Comparison of ENCODE assay signal across 16 cellular contexts in the genomic region with DNA sequence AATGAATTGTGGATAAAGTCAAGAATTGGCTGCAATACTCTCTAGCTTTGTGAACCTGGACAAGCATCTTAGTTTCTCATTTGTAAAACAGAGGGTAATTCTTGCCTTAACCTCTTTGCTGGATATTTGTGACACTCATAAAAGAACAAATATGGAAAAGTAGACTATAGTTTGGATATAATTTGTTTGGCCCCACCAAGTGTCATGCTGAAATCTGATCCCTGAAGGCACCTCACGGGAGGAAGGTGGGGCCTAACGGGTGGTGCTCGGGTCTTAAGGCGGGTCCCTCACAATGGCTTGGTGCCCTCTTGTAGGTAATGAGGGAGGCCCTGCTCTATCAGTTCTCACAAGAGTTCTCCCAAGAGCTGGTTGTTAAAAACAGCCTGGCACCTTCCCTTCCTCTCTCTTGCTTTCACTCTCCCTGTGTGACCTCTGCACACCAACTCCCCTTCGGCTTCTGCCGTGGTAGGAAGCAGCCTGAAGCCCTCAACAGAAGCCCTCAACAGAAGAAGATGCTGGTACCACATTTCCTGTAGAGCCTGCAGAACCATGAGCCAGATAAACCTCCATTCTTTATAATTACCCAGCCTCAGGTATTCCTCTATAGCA. TPM values are rescaled to one million over a fixed set of nuclear protein-coding genes. Genes with fewer than 3 reads are reported as not detected.
DNase-seq lines count a peak whose midpoint lies in the region; ATAC-seq and TF ChIP-seq lines count a peak whose summit lies in the region.
"Had no signal": no experiment of that assay in that cellular context is flagged by ENCODE, and none has a peak within 500 bp of the region (broad histone marks: within the 10 kb centered on the region; RNA-seq: fewer than 3 reads in every experiment).

No MANE protein-coding gene starts in this region.

- no peaks in the 10 kb centered on the region for H3K27me3 Mint-ChIP-seq in activated naive CD8-positive, alpha-beta T cell treated with anti-CD3 and anti-CD28 coated beads, Interleukin-2, amount 10 ng/mL, durations not matched to agents 7 days and 5 days
- H3K27me3 Mint-ChIP-seq in type B pancreatic cell (no peaks in the 10 kb centered on the region), endodermal cell (ENCODE audit: insufficient read depth) (peaks cover 9% of the 10 kb centered on the region)
- H3K27me3 Mint-ChIP-seq: activated B cell treated with CpG ODN at 0.5 μM for 24 hours had no signal

- peaks cover 7% of the 10 kb centered on the region for H3K9me3 Mint-ChIP-seq in activated naive CD8-positive, alpha-beta T cell treated with anti-CD3 and anti-CD28 coated beads, Interleukin-2, amount 10 ng/mL, durations not matched to agents 7 days and 5 days
- no peaks in the 10 kb centered on the region for H3K9me3 Mint-ChIP-seq in type B pancreatic cell
- peaks cover 13% of the 10 kb centered on the region for H3K9me3 Mint-ChIP-seq in endodermal cell

- intact Hi-C loops in cardiac septum (cut with DNase I), result no loop called here
- intact Hi-C loops in left ventricle myocardium inferior (cut with micrococcal nuclease), result no loop called here

- ATAC-seq in activated naive CD8-positive, alpha-beta T cell treated with anti-CD3 and anti-CD28 coated beads, Interleukin-2, amount 10 ng/mL, durations not matched to agents 7 days and 5 days (ENCODE audit: low read depth), result peak; percentile 77
- ATAC-seq: left colon, PC-3 had no signal

- TF ChIP-seq CTCF in left ventricle myocardium inferior (IDR thresholded peaks at IDR 0.05; ENCODE audit: borderline replicate concordance) (no peak), type B pancreatic cell (conservative IDR thresholded peaks at IDR 0.05) (no peak), endodermal cell (conservative IDR thresholded peaks at IDR 0.05) (no peak)

- H3K4me1 ChIP-seq in left ventricle myocardium inferior, result no peaks in the 10 kb centered on the region
- no peaks in the 10 kb centered on the region for H3K4me1 ChIP-seq in endodermal cell (ENCODE audit: control insufficient read depth, insufficient read depth, low read length)

- H3K4me3 ChIP-seq in left ventricle myocardium inferior (no peak overlapping the region), endodermal cell (ENCODE audit: low read length) (no peak overlapping the region)
- H3K4me3 ChIP-seq: smooth muscle cell had no signal

- peak; percentile 17 for DNase-seq in cardiac septum (ENCODE audit: low spot score)
- DNase-seq in left ventricle myocardium inferior, result no peak
- peak; percentile 66 for DNase-seq in NCI-H748 (lab: John Stamatoyannopoulos, UW; ENCODE audit: unreplicated experiment)
- no peak for DNase-seq in activated naive CD8-positive, alpha-beta T cell treated with anti-CD3 and anti-CD28 coated beads, Interleukin-2, amount 10 ng/mL, durations not matched to agents 7 days and 5 days
- no peak for DNase-seq in type B pancreatic cell (ENCODE audit: extremely low spot score, unreplicated experiment)
- DNase-seq in CD1c-positive myeloid dendritic cell (ENCODE audit: extremely low spot score), result no peak
- no peak for DNase-seq in endodermal cell
- DNase-seq: activated B cell treated with CpG ODN at 0.5 μM for 24 hours; brain microvascular endothelial cell; EL; HCEC 1CT; left colon; NCI-H226; PC-3; stimulated activated naive CD4-positive, alpha-beta T cell treated with Interleukin-2 at 50 U/mL for 16 hours had no signal

- H3K9me3 ChIP-seq in left ventricle myocardium inferior (replicated peaks), result peaks cover 12% of the 10 kb centered on the region
- no peaks in the 10 kb centered on the region for H3K9me3 ChIP-seq in endodermal cell (ENCODE audit: control insufficient read depth, low read length)

- peak overlapping the region; percentile 94 for H3K27ac Mint-ChIP-seq in activated naive CD8-positive, alpha-beta T cell treated with anti-CD3 and anti-CD28 coated beads, Interleukin-2, amount 10 ng/mL, durations not matched to agents 7 days and 5 days
- H3K27ac Mint-ChIP-seq in type B pancreatic cell (peak overlapping the region; percentile 49), endodermal cell (no peak overlapping the region)
- H3K27ac Mint-ChIP-seq: activated B cell treated with CpG ODN at 0.5 μM for 24 hours had no signal

- H3K4me1 Mint-ChIP-seq in activated naive CD8-positive, alpha-beta T cell treated with anti-CD3 and anti-CD28 coated beads, Interleukin-2, amount 10 ng/mL, durations not matched to agents 7 days and 5 days, result peaks cover 70% of the 10 kb centered on the region
- H3K4me1 Mint-ChIP-seq in type B pancreatic cell (ENCODE audit: unreplicated experiment) (no peaks in the 10 kb centered on the region), endodermal cell (peaks cover 6% of the 10 kb centered on the region)

- peak overlapping the region; percentile 87 for H3K4me3 Mint-ChIP-seq in activated naive CD8-positive, alpha-beta T cell treated with anti-CD3 and anti-CD28 coated beads, Interleukin-2, amount 10 ng/mL, durations not matched to agents 7 days and 5 days
- no peak overlapping the region for H3K4me3 Mint-ChIP-seq in type B pancreatic cell
- H3K4me3 Mint-ChIP-seq in endodermal cell, result no peak overlapping the region
- H3K4me3 Mint-ChIP-seq: activated B cell treated with CpG ODN at 0.5 μM for 24 hours had no signal

- 90 to 100% methylated on average over 1 to 6 of the region's 6 CpGs for WGBS in endodermal cell (ENCODE audit: insufficient coverage in 1 of 2, insufficient read length in 1 of 2), 2 experiments

- POLR2A ChIA-PET in activated naive CD8-positive, alpha-beta T cell treated with anti-CD3 and anti-CD28 coated beads, Interleukin-2, amount 10 ng/mL, durations not matched to agents 7 days and 5 days (lab: Charles Lee), result interaction anchor here (0.6 to 3.2 kb wide), 16 partner anchors 9 to 170 kb away, joined by 3 to 20 read pairs (median 6); a partner anchor contains a TSS

- no peak overlapping the region for H3K9ac ChIP-seq in endodermal cell (ENCODE audit: extremely low read depth, low read length, poor library complexity, severe bottlenecking)

- H3K36me3 ChIP-seq in left ventricle myocardium inferior (no peaks in the 10 kb centered on the region), endodermal cell (ENCODE audit: control insufficient read depth, insufficient read depth, low read length) (no peaks in the 10 kb centered on the region)
- H3K36me3 ChIP-seq: brain microvascular endothelial cell had no signal

- H3K36me3 Mint-ChIP-seq in activated naive CD8-positive, alpha-beta T cell treated with anti-CD3 and anti-CD28 coated beads, Interleukin-2, amount 10 ng/mL, durations not matched to agents 7 days and 5 days, result peaks cover 26% of the 10 kb centered on the region
- H3K36me3 Mint-ChIP-seq in type B pancreatic cell (no peaks in the 10 kb centered on the region), endodermal cell (ENCODE audit: low read depth) (peaks cover 4% of the 10 kb centered on the region)

- H3K27me3 ChIP-seq in left ventricle myocardium inferior (ENCODE audit: low read depth) (no peaks in the 10 kb centered on the region), endodermal cell (ENCODE audit: control insufficient read depth, insufficient read depth, low read length, poor library complexity, severe bottlenecking) (no peaks in the 10 kb centered on the region)
- H3K27me3 ChIP-seq: brain microvascular endothelial cell had no signal

- no peak overlapping the region for H3K27ac ChIP-seq in left ventricle myocardium inferior (replicated peaks)
- H3K27ac ChIP-seq in endodermal cell (ENCODE audit: low read depth, low read length), result no peak overlapping the region
- H3K27ac ChIP-seq: brain microvascular endothelial cell had no signal

RNA-seq across cellular contexts. Expression of a gene that starts 37.4 kb away (rescaled TPM):
- total RNA-seq in cardiac septum (1.7 TPM), left ventricle myocardium inferior (2.7 TPM), type B pancreatic cell (ENCODE audit: low replicate concordance) (72.1 and 122 TPM in 2 replicates), endodermal cell (10 to 100 TPM in 1 of 2 donors, 1 to 10 TPM in 1; 9.3 to 21.7 TPM)
- total RNA-seq in activated naive CD8-positive, alpha-beta T cell treated with anti-CD3 and anti-CD28 coated beads, Interleukin-2, amount 10 ng/mL, durations not matched to agents 7 days and 5 days, result 100 to 1,000 TPM; 210 to 214 TPM
- polyA plus RNA-seq in endodermal cell (2013, experiment 1 of 2), result 74.9 TPM
- polyA plus RNA-seq in endodermal cell (2013, experiment 2 of 2), result 65.4 TPM

Comparison
In these comparisons a context has a peak if more than half of its experiments do, and no peak if none do; other contexts are left out.
1. DNase-seq: peak in cardiac septum (single experiment) and NCI-H748 (single experiment); none in left ventricle myocardium inferior (single experiment), activated naive CD8-positive, alpha-beta T cell treated with anti-CD3 and anti-CD28 coated beads, Interleukin-2, amount 10 ng/mL, durations not matched to agents 7 days and 5 days (single experiment), type B pancreatic cell (single experiment), CD1c-positive myeloid dendritic cell (single experiment) and endodermal cell (single experiment).